In the genomic region with DNA sequence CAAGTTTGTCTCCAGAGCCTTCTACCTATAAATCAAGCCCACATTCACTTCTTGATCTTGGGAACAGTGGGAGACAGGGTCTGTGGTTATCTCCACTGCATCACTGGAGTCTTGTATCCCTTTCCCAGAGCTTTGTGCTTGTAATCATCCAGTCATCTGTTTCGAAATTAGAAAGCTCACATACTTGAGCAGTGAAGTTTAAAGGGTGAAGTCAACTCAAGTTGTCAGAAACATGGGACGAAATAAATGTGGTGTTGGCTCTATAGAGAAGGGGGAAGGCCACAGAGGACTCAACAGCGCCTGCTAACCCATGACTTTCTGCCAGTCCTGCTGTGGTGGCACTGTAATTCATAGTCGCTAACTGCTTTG, we compare ENCODE assay signal across 19 cellular contexts.
A peak's percentile ranks its signal among the peaks of the same experiment; 100 is the strongest.
DNase-seq lines count a peak whose midpoint lies in the region; ATAC-seq, FAIRE-seq and TF ChIP-seq lines count a peak whose summit lies in the region.
"Had no signal": no experiment of that assay in that cellular context is flagged by ENCODE, and none has a peak within 500 bp of the region (broad histone marks: within the 10 kb centered on the region; RNA-seq: fewer than 3 reads in every experiment).

No MANE protein-coding gene starts in this region.

- intact Hi-C loops in pancreas (cut with DNase I): no loop called here

- H3K4me1 ChIP-seq in pancreas: no peaks in the 10 kb centered on the region
- H3K4me1 ChIP-seq: adrenal gland had no signal

- TF ChIP-seq CTCF in AG04449 (IDR thresholded peaks at IDR 0.05; ENCODE audit: insufficient read depth, low read length, missing control alignments) (no peak), pancreas (IDR thresholded peaks at IDR 0.05) (no peak)

- POLR2A ChIA-PET in AG04449 (lab: Yijun Ruan, JAX): interaction anchor here (0.7 kb wide), 1 partner anchor 131 kb away, joined by 3 read pairs; no protein-coding TSS in a partner anchor

- no peaks in the 10 kb centered on the region for H3K36me3 ChIP-seq in pancreas
- H3K36me3 ChIP-seq: adrenal gland had no signal

- CTCF ChIA-PET in AG04449 (lab: Yijun Ruan, JAX): interaction anchor here (1.0 to 6.1 kb wide), 11 partner anchors 10 to 169 kb away, joined by 3 to 68 read pairs (median 5); no protein-coding TSS in a partner anchor

- 92 to 94% methylated on average over 4 of the region's 4 CpGs for WGBS in pancreas, 2 donors

- no peak overlapping the region for H3K27ac ChIP-seq in pancreas
- H3K27ac ChIP-seq: adrenal gland, heart left ventricle had no signal

- no peaks in the 10 kb centered on the region for H3K9me3 ChIP-seq in pancreas
- H3K9me3 ChIP-seq: adrenal gland, heart left ventricle had no signal

- no peak overlapping the region for H3K4me3 ChIP-seq in AG04449 (ENCODE audit: low read depth, low read length)
- H3K4me3 ChIP-seq in pancreas: no peak overlapping the region
- H3K4me3 ChIP-seq: adrenal gland, heart left ventricle had no signal

- no peaks in the 10 kb centered on the region for H3K27me3 ChIP-seq in pancreas
- H3K27me3 ChIP-seq: adrenal gland, heart left ventricle had no signal

- DNase-seq in AG04449 (ENCODE audit: low read depth, low spot score): peak; percentile 96
- peak; percentile 43 for DNase-seq in HS-5 (ENCODE audit: low read depth)
- peak; percentile 64 for DNase-seq in dedifferentiated amniotic fluid mesenchymal stem cell (ENCODE audit: extremely low spot score)
- DNase-seq in myocyte (ENCODE audit: low read depth): peak; percentile 60
- no peak for DNase-seq in NCI-H1105 (lab: John Stamatoyannopoulos, UW)
- no peak for DNase-seq in nucleus accumbens (lab: John Stamatoyannopoulos, UW)
- DNase-seq in pancreas: no peak
- DNase-seq in activated naive CD4-positive, alpha-beta T cell treated with anti-CD3 and anti-CD28 coated beads, Interleukin-2, amount 50 U/mL, for 16 hours: no peak
- DNase-seq: ACHN; activated T-cell treated with anti-CD3 and anti-CD28 coated beads for 4 hours; adrenal gland; effector memory CD4-positive, alpha-beta T cell; heart left ventricle; Karpas-422; left ventricle myocardium superior; NCI-H1930 had no signal

- no peak for FAIRE-seq in pancreas (lab: Jason Lieb, UNC)
- FAIRE-seq: D721Med, RCC 7860 had no signal

- ATAC-seq in pancreas: no peak
- ATAC-seq: activated CD4-positive, CD25-positive, alpha-beta regulatory T cell treated with anti-CD3 and anti-CD28 coated beads, Interleukin-2, amount 50 U/mL, for 24 hours; heart left ventricle; left ventricle myocardium superior had no signal

Comparison
In these comparisons a context has a peak if more than half of its experiments do, and no peak if none do; other contexts are left out.
1. DNase-seq: peak in AG04449 (single experiment), HS-5 (single experiment), dedifferentiated amniotic fluid mesenchymal stem cell (single experiment) and myocyte (single experiment); none in NCI-H1105 (single experiment), nucleus accumbens (0 of 56), pancreas (0 of 6) and activated naive CD4-positive, alpha-beta T cell treated with anti-CD3 and anti-CD28 coated beads, Interleukin-2, amount 50 U/mL, for 16 hours (single experiment).